Comparison of ENCODE assay signal across 1 cellular context in the genomic region with DNA sequence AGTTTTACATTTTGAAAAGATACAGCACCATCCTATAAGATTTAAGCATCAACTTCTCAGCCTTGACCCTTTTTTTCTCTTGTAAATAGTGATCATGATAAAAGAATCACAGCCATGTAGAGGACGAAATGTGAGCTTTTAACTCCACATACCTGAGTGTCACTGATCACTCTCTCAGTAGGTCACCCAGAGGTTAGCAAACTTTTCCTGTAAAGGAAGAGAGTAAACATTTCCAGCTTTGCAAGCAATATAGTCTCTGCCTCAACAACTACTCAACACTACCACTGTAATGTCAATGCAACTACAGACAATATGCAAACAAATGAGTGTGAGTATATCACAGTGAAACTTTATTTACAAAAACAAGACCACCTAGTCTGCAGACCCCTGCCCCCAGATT.
TF ChIP-seq lines count a peak whose summit lies in the region.

No MANE protein-coding gene starts in this region.

TF ChIP-seq in HepG2, 621 proteins besides CTCF, POLR2A, EP300 and RAD21 (continued from another document):
- TF ChIP-seq, protein P1, sequence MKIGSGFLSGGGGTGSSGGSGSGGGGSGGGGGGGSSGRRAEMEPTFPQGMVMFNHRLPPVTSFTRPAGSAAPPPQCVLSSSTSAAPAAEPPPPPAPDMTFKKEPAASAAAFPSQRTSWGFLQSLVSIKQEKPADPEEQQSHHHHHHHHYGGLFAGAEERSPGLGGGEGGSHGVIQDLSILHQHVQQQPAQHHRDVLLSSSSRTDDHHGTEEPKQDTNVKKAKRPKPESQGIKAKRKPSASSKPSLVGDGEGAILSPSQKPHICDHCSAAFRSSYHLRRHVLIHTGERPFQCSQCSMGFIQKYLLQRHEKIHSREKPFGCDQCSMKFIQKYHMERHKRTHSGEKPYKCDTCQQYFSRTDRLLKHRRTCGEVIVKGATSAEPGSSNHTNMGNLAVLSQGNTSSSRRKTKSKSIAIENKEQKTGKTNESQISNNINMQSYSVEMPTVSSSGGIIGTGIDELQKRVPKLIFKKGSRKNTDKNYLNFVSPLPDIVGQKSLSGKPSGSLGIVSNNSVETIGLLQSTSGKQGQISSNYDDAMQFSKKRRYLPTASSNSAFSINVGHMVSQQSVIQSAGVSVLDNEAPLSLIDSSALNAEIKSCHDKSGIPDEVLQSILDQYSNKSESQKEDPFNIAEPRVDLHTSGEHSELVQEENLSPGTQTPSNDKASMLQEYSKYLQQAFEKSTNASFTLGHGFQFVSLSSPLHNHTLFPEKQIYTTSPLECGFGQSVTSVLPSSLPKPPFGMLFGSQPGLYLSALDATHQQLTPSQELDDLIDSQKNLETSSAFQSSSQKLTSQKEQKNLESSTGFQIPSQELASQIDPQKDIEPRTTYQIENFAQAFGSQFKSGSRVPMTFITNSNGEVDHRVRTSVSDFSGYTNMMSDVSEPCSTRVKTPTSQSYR (CRISPR knock-in tag; IDR thresholded peaks at IDR 0.05; ENCODE audit: borderline replicate concordance), result no peak
- TF ChIP-seq, protein P2, sequence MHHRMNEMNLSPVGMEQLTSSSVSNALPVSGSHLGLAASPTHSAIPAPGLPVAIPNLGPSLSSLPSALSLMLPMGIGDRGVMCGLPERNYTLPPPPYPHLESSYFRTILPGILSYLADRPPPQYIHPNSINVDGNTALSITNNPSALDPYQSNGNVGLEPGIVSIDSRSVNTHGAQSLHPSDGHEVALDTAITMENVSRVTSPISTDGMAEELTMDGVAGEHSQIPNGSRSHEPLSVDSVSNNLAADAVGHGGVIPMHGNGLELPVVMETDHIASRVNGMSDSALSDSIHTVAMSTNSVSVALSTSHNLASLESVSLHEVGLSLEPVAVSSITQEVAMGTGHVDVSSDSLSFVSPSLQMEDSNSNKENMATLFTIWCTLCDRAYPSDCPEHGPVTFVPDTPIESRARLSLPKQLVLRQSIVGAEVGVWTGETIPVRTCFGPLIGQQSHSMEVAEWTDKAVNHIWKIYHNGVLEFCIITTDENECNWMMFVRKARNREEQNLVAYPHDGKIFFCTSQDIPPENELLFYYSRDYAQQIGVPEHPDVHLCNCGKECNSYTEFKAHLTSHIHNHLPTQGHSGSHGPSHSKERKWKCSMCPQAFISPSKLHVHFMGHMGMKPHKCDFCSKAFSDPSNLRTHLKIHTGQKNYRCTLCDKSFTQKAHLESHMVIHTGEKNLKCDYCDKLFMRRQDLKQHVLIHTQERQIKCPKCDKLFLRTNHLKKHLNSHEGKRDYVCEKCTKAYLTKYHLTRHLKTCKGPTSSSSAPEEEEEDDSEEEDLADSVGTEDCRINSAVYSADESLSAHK (CRISPR knock-in tag; IDR thresholded peaks at IDR 0.05; ENCODE audit: borderline replicate concordance), result no peak
- TF ChIP-seq, protein P3, sequence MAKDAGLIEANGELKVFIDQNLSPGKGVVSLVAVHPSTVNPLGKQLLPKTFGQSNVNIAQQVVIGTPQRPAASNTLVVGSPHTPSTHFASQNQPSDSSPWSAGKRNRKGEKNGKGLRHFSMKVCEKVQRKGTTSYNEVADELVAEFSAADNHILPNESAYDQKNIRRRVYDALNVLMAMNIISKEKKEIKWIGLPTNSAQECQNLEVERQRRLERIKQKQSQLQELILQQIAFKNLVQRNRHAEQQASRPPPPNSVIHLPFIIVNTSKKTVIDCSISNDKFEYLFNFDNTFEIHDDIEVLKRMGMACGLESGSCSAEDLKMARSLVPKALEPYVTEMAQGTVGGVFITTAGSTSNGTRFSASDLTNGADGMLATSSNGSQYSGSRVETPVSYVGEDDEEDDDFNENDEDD (CRISPR knock-in tag; IDR thresholded peaks at IDR 0.05; ENCODE audit: borderline replicate concordance), result no peak
- TF ChIP-seq, protein P4, sequence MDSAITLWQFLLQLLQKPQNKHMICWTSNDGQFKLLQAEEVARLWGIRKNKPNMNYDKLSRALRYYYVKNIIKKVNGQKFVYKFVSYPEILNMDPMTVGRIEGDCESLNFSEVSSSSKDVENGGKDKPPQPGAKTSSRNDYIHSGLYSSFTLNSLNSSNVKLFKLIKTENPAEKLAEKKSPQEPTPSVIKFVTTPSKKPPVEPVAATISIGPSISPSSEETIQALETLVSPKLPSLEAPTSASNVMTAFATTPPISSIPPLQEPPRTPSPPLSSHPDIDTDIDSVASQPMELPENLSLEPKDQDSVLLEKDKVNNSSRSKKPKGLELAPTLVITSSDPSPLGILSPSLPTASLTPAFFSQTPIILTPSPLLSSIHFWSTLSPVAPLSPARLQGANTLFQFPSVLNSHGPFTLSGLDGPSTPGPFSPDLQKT (CRISPR knock-in tag; IDR thresholded peaks at IDR 0.05; ENCODE audit: borderline replicate concordance), result no peak
- TF ChIP-seq KLF16 (CRISPR knock-in tag; IDR thresholded peaks at IDR 0.05) (no peak), TCF7 (IDR thresholded peaks at IDR 0.05; ENCODE audit: low read depth) (no peak), FOXK2 (IDR thresholded peaks at IDR 0.05) (no peak), EED (CRISPR knock-in tag; IDR thresholded peaks at IDR 0.05) (no peak), ZNF773 (CRISPR knock-in tag; IDR thresholded peaks at IDR 0.05; ENCODE audit: borderline replicate concordance) (no peak), REL (CRISPR knock-in tag; conservative IDR thresholded peaks at IDR 0.05) (no peak), ZNF138 (CRISPR knock-in tag; IDR thresholded peaks at IDR 0.05; ENCODE audit: low read depth) (no peak)
- TF ChIP-seq, protein P5, sequence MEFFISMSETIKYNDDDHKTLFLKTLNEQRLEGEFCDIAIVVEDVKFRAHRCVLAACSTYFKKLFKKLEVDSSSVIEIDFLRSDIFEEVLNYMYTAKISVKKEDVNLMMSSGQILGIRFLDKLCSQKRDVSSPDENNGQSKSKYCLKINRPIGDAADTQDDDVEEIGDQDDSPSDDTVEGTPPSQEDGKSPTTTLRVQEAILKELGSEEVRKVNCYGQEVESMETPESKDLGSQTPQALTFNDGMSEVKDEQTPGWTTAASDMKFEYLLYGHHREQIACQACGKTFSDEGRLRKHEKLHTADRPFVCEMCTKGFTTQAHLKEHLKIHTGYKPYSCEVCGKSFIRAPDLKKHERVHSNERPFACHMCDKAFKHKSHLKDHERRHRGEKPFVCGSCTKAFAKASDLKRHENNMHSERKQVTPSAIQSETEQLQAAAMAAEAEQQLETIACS (CRISPR knock-in tag; IDR thresholded peaks at IDR 0.05), result no peak
- TF ChIP-seq, protein P6, sequence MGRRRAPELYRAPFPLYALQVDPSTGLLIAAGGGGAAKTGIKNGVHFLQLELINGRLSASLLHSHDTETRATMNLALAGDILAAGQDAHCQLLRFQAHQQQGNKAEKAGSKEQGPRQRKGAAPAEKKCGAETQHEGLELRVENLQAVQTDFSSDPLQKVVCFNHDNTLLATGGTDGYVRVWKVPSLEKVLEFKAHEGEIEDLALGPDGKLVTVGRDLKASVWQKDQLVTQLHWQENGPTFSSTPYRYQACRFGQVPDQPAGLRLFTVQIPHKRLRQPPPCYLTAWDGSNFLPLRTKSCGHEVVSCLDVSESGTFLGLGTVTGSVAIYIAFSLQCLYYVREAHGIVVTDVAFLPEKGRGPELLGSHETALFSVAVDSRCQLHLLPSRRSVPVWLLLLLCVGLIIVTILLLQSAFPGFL (CRISPR knock-in tag; IDR thresholded peaks at IDR 0.05), result no peak
- TF ChIP-seq, protein P7, sequence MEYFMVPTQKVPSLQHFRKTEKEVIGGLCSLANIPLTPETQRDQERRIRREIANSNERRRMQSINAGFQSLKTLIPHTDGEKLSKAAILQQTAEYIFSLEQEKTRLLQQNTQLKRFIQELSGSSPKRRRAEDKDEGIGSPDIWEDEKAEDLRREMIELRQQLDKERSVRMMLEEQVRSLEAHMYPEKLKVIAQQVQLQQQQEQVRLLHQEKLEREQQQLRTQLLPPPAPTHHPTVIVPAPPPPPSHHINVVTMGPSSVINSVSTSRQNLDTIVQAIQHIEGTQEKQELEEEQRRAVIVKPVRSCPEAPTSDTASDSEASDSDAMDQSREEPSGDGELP (IDR thresholded peaks at IDR 0.05; ENCODE audit: borderline replicate concordance, low read depth), result no peak
- TF ChIP-seq, protein P8, sequence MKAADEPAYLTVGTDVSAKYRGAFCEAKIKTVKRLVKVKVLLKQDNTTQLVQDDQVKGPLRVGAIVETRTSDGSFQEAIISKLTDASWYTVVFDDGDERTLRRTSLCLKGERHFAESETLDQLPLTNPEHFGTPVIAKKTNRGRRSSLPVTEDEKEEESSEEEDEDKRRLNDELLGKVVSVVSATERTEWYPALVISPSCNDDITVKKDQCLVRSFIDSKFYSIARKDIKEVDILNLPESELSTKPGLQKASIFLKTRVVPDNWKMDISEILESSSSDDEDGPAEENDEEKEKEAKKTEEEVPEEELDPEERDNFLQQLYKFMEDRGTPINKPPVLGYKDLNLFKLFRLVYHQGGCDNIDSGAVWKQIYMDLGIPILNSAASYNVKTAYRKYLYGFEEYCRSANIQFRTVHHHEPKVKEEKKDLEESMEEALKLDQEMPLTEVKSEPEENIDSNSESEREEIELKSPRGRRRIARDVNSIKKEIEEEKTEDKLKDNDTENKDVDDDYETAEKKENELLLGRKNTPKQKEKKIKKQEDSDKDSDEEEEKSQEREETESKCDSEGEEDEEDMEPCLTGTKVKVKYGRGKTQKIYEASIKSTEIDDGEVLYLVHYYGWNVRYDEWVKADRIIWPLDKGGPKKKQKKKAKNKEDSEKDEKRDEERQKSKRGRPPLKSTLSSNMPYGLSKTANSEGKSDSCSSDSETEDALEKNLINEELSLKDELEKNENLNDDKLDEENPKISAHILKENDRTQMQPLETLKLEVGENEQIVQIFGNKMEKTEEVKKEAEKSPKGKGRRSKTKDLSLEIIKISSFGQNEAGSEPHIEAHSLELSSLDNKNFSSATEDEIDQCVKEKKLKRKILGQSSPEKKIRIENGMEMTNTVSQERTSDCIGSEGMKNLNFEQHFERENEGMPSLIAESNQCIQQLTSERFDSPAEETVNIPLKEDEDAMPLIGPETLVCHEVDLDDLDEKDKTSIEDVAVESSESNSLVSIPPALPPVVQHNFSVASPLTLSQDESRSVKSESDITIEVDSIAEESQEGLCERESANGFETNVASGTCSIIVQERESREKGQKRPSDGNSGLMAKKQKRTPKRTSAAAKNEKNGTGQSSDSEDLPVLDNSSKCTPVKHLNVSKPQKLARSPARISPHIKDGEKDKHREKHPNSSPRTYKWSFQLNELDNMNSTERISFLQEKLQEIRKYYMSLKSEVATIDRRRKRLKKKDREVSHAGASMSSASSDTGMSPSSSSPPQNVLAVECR (CRISPR knock-in tag; IDR thresholded peaks at IDR 0.05; ENCODE audit: borderline replicate concordance), result no peak
